In genomic region chr16:81466351-81466960, GRCh38 we compare ENCODE assay signal across 15 cellular contexts. TPM values are rescaled to one million over a fixed set of nuclear protein-coding genes. Genes with fewer than 3 reads are reported as not detected.
DNase-seq lines count a peak whose midpoint lies in the region; ATAC-seq, FAIRE-seq and TF ChIP-seq lines count a peak whose summit lies in the region.
"Had no signal": no experiment of that assay in that cellular context is flagged by ENCODE, and none has a peak within 500 bp of the region (broad histone marks: within the 10 kb centered on the region; RNA-seq: fewer than 3 reads in every experiment).

No MANE protein-coding gene starts in this region.

- no peaks in the 10 kb centered on the region for H3K9me3 Mint-ChIP-seq in activated naive CD8-positive, alpha-beta T cell (ENCODE audit: low read depth)
- H3K9me3 Mint-ChIP-seq in activated naive CD8-positive, alpha-beta T cell treated with anti-CD3 and anti-CD28 coated beads for 36 hours, result no peaks in the 10 kb centered on the region
- no peaks in the 10 kb centered on the region for H3K9me3 Mint-ChIP-seq in activated B cell treated with CpG ODN at 0.5 μM for 24 hours

- 33 to 60% methylated on average over 7 of the region's 7 CpGs for WGBS in tibial nerve, 2 donors

- H3K9me3 ChIP-seq in kidney (ENCODE audit: control insufficient read depth in 1 of 2, low read length in 2 of 2), result no peaks in the 10 kb centered on the region
- no peaks in the 10 kb centered on the region for H3K9me3 ChIP-seq in tibial nerve
- H3K9me3 ChIP-seq: MG63, tibial artery had no signal

- DNase-seq in activated naive CD8-positive, alpha-beta T cell treated with anti-CD3 and anti-CD28 coated beads for 36 hours, result no peak
- no peak for DNase-seq in activated B cell treated with CpG ODN at 0.5 μM for 24 hours
- peak; percentile 9 for DNase-seq in kidney
- no peak for DNase-seq in tibial nerve (ENCODE audit: low spot score in 2 of 2)
- DNase-seq in NCI-H1417 (lab: John Stamatoyannopoulos, UW), result no peak
- no peak for DNase-seq in NCI-H1417 treated with DMSO at 0.1 percent for 48 hours (lab: John Stamatoyannopoulos, UW)
- no peak for DNase-seq in GOT3 (lab: John Stamatoyannopoulos, UW)
- DNase-seq: activated CD4-positive, alpha-beta T cell treated with anti-CD3 and anti-CD28 coated beads, Interleukin-2, amount 50 U/mL, for 1 hour; activated gamma-delta T cell treated with Interleukin-2 at 50 U/mL for 16 hours; dermis blood vessel endothelial cell; MG63; NCI-H524 treated with DMSO at 0.1 percent for 48 hours had no signal

- POLR2A ChIA-PET in activated B cell treated with CpG ODN at 0.5 μM for 24 hours (lab: Charles Lee), result interaction anchor here (0.8 kb wide), 1 partner anchor 14 kb away, joined by 4 read pairs; no protein-coding TSS in a partner anchor

- H3K36me3 ChIP-seq in kidney (ENCODE audit: control insufficient read depth in 1 of 2, insufficient read depth in 2 of 2, low read length in 2 of 2) (peaks cover 8 to 11% of the 10 kb centered on the region in 2 donors), tibial nerve (no peaks in the 10 kb centered on the region)
- H3K36me3 ChIP-seq: tibial artery had no signal

- H3K27me3 Mint-ChIP-seq in activated naive CD8-positive, alpha-beta T cell, result no peaks in the 10 kb centered on the region
- no peaks in the 10 kb centered on the region for H3K27me3 Mint-ChIP-seq in activated naive CD8-positive, alpha-beta T cell treated with anti-CD3 and anti-CD28 coated beads for 36 hours
- H3K27me3 Mint-ChIP-seq in activated B cell treated with CpG ODN at 0.5 μM for 24 hours, result no peaks in the 10 kb centered on the region

- H3K27ac ChIP-seq in kidney (ENCODE audit: low read depth in 2 of 2, low read length in 2 of 2), result no peak overlapping the region
- H3K27ac ChIP-seq in tibial nerve, result peak overlapping the region in 3 of 4 donors; percentile 35 to 80 (median 71)
- H3K27ac ChIP-seq: SK-N-MC, tibial artery had no signal

- ATAC-seq in activated B cell treated with CpG ODN at 0.5 μM for 24 hours (ENCODE audit: low read depth), result no peak

- FAIRE-seq in kidney (lab: Jason Lieb, UNC), result no peak

- H3K4me3 Mint-ChIP-seq in activated naive CD8-positive, alpha-beta T cell, result no peak overlapping the region
- H3K4me3 Mint-ChIP-seq in activated naive CD8-positive, alpha-beta T cell treated with anti-CD3 and anti-CD28 coated beads for 36 hours, result no peak overlapping the region
- H3K4me3 Mint-ChIP-seq in activated B cell treated with CpG ODN at 0.5 μM for 24 hours, result no peak overlapping the region

- H3K27me3 ChIP-seq in tibial nerve, result no peaks in the 10 kb centered on the region
- H3K27me3 ChIP-seq: MG63, tibial artery had no signal

- H3K4me3 ChIP-seq in kidney (ENCODE audit: low read length in 2 of 2) (no peak overlapping the region), tibial nerve (no peak overlapping the region)
- H3K4me3 ChIP-seq: MG63, SK-N-MC, tibial artery had no signal

- H3K4me1 ChIP-seq in kidney (ENCODE audit: control insufficient read depth in 1 of 2, insufficient read depth in 1 of 2, low read depth in 1 of 2, low read length in 2 of 2) (peaks cover 43 to 55% of the 10 kb centered on the region in 2 donors), tibial nerve (peaks cover 0 to 74% (median 47%) of the 10 kb centered on the region in 4 donors)

- CTCF ChIA-PET in activated B cell treated with CpG ODN at 0.5 μM for 24 hours (lab: Charles Lee), result no interaction called here

- intact Hi-C loops in activated B cell treated with CpG ODN at 0.5 μM for 24 hours (cut with micrococcal nuclease), result no loop called here
- intact Hi-C loops in kidney (cut with DNase I), result no loop called here

- H3K27ac Mint-ChIP-seq in activated naive CD8-positive, alpha-beta T cell, result peak overlapping the region; percentile 1
- H3K27ac Mint-ChIP-seq in activated naive CD8-positive, alpha-beta T cell treated with anti-CD3 and anti-CD28 coated beads for 36 hours, result no peak overlapping the region
- H3K27ac Mint-ChIP-seq in activated B cell treated with CpG ODN at 0.5 μM for 24 hours, result peak overlapping the region; percentile 13

- no peak overlapping the region for H3K9ac ChIP-seq in kidney (ENCODE audit: low read length in 2 of 2)

- peaks cover 73% of the 10 kb centered on the region for H3K4me1 Mint-ChIP-seq in activated naive CD8-positive, alpha-beta T cell (ENCODE audit: low read depth)
- H3K4me1 Mint-ChIP-seq in activated naive CD8-positive, alpha-beta T cell treated with anti-CD3 and anti-CD28 coated beads for 36 hours, result peaks cover 56% of the 10 kb centered on the region
- peaks cover 72% of the 10 kb centered on the region for H3K4me1 Mint-ChIP-seq in activated B cell treated with CpG ODN at 0.5 μM for 24 hours

- peak in 1 of 2 donors; percentile 27 for TF ChIP-seq EP300 in tibial nerve (IDR thresholded peaks at IDR 0.05)

- TF ChIP-seq CTCF in activated B cell treated with CpG ODN at 0.5 μM for 24 hours (IDR thresholded peaks at IDR 0.05) (no peak), kidney (IDR thresholded peaks at IDR 0.05; ENCODE audit: borderline replicate concordance, extremely low read depth, insufficient read depth) (no peak), tibial nerve (IDR thresholded peaks at IDR 0.05) (no peak)

- peaks cover 4% of the 10 kb centered on the region for H3K36me3 Mint-ChIP-seq in activated naive CD8-positive, alpha-beta T cell
- H3K36me3 Mint-ChIP-seq in activated naive CD8-positive, alpha-beta T cell treated with anti-CD3 and anti-CD28 coated beads for 36 hours, result peaks cover 7% of the 10 kb centered on the region
- peaks cover 14% of the 10 kb centered on the region for H3K36me3 Mint-ChIP-seq in activated B cell treated with CpG ODN at 0.5 μM for 24 hours (ENCODE audit: low read depth)

- no peak for TF ChIP-seq POLR2A in tibial nerve (IDR thresholded peaks at IDR 0.05)

RNA-seq across cellular contexts. Expression of gene CMIP, which starts 21.8 kb away (rescaled TPM):
- 10 to 100 TPM; 28.1 to 29.7 TPM for total RNA-seq in activated naive CD8-positive, alpha-beta T cell treated with anti-CD3 and anti-CD28 coated beads for 36 hours
- 62.4 and 76.3 TPM in 2 replicates for total RNA-seq in activated B cell treated with CpG ODN at 0.5 μM for 24 hours
- total RNA-seq in kidney, result 65.7 TPM
- 16.6 TPM for polyA plus RNA-seq in kidney (ENCODE audit: insufficient read depth, low read depth, low replicate concordance)
- 10 to 100 TPM; 28.2 to 48.8 (median 31.8) TPM for total RNA-seq in tibial nerve

Comparison
In these comparisons a context has a peak if more than half of its experiments do, and no peak if none do; other contexts are left out.
1. H3K27ac ChIP-seq: peak in tibial nerve (3 of 4); none in kidney (0 of 2).